ENCODE assay signal across 1 cellular context in genomic region chr2:234620018-234620417, GRCh38.
TF ChIP-seq lines count a peak whose summit lies in the region.

No MANE protein-coding gene starts in this region.

TF ChIP-seq in endothelial cell of umbilical vein, 7 proteins besides CTCF, POLR2A, EP300 and RAD21:
- peak; percentile 81 for TF ChIP-seq POLR2AphosphoS5 (IDR thresholded peaks at IDR 0.05; ENCODE audit: insufficient read depth, low read depth, low read length)
- TF ChIP-seq MYC (IDR thresholded peaks at IDR 0.05; ENCODE audit: low read depth, low read length) = no peak
- TF ChIP-seq, protein P1, sequence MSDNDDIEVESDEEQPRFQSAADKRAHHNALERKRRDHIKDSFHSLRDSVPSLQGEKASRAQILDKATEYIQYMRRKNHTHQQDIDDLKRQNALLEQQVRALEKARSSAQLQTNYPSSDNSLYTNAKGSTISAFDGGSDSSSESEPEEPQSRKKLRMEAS (IDR thresholded peaks at IDR 0.05; ENCODE audit: insufficient read depth, insufficient read length) = no peak
- no peak for TF ChIP-seq EZH2 (IDR thresholded peaks at IDR 0.05; ENCODE audit: borderline replicate concordance, low read depth, low read length, severe bottlenecking)
- TF ChIP-seq JUN (IDR thresholded peaks at IDR 0.05; ENCODE audit: borderline replicate concordance, insufficient read depth, insufficient read length, low read depth) = peak; percentile 81
- peak; percentile 98 for TF ChIP-seq GATA2 (IDR thresholded peaks at IDR 0.05; ENCODE audit: insufficient read depth, insufficient read length, low read depth, low read length)
- peak; percentile 79 for TF ChIP-seq FOS (IDR thresholded peaks at IDR 0.05; ENCODE audit: borderline replicate concordance, insufficient read depth, low read length)
